In genomic region chrX:40267334-40268118, GRCh38 we compare ENCODE assay signal across 1 cellular context.
TF ChIP-seq lines count a peak whose summit lies in the region.

No MANE protein-coding gene starts in this region.

TF ChIP-seq in K562, 482 proteins besides CTCF, POLR2A, EP300 and RAD21 (continued from another document):
- no peak for TF ChIP-seq ZNF518B (CRISPR knock-in tag; IDR thresholded peaks at IDR 0.05)
- peak; percentile 43; the same call in 1 of the 2 replicates for TF ChIP-seq POLR2G (IDR thresholded peaks at IDR 0.05; ENCODE audit: low read depth, low read length)
- 0 out of 2 replicates have a peak, but pooled peaks have one; percentile 15 for TF ChIP-seq FOSL1 (tag; conservative IDR thresholded peaks at IDR 0.05)
- TF ChIP-seq SIX5 (IDR thresholded peaks at IDR 0.05; ENCODE audit: borderline replicate concordance in 1 of 2, insufficient read depth in 1 of 2, low read depth in 1 of 2, low read length in 2 of 2), result no peak
- peak; percentile 81; the same call in 1 of the 2 replicates for TF ChIP-seq TFAP4 (CRISPR knock-in tag; IDR thresholded peaks at IDR 0.05; ENCODE audit: borderline replicate concordance)
- TF ChIP-seq TCF7 (IDR thresholded peaks at IDR 0.05; ENCODE audit: borderline replicate concordance), result no peak
- TF ChIP-seq MLX (CRISPR knock-in tag; conservative IDR thresholded peaks at IDR 0.05), result no peak
- TF ChIP-seq RBFOX2 (IDR thresholded peaks at IDR 0.05; ENCODE audit: low read depth, low read length), result peak; percentile 61
- TF ChIP-seq RBM17 (IDR thresholded peaks at IDR 0.05; ENCODE audit: borderline replicate concordance, low read depth, low read length), result no peak
- no peak for TF ChIP-seq ZNF3 (CRISPR knock-in tag; IDR thresholded peaks at IDR 0.05)
- TF ChIP-seq HNRNPL (IDR thresholded peaks at IDR 0.05; ENCODE audit: low read depth, low read length), result no peak
- TF ChIP-seq IFI16 (CRISPR knock-in tag; IDR thresholded peaks at IDR 0.05), result no peak
- TF ChIP-seq HMGXB4 (CRISPR knock-in tag; IDR thresholded peaks at IDR 0.05), result no peak
- TF ChIP-seq RAD51 (IDR thresholded peaks at IDR 0.05; ENCODE audit: borderline replicate concordance, low read depth), result no peak
- no peak for TF ChIP-seq CCAR2 (IDR thresholded peaks at IDR 0.05; ENCODE audit: low read depth, low read length)
- TF ChIP-seq NCOA4 (IDR thresholded peaks at IDR 0.05; ENCODE audit: partially characterized antibody), result no peak
- peak in 1 of 2 experiments; percentile 5 for TF ChIP-seq E2F6 (IDR thresholded peaks at IDR 0.05; ENCODE audit: borderline replicate concordance in 1 of 2, extremely low read depth in 1 of 2, insufficient read depth in 1 of 2, insufficient read length in 1 of 2, low read depth in 1 of 2, low read length in 1 of 2, poor library complexity in 1 of 2, severe bottlenecking in 1 of 2)
- TF ChIP-seq NONO (IDR thresholded peaks at IDR 0.05; ENCODE audit: low read depth in 2 of 2, low read length in 1 of 2), result no peak
- no peak for TF ChIP-seq JUND (IDR thresholded peaks at IDR 0.05; ENCODE audit: borderline replicate concordance, low read depth, low read length)
- no peak for TF ChIP-seq JUND (tag; IDR thresholded peaks at IDR 0.05; ENCODE audit: borderline replicate concordance, low read depth, low read length)
- TF ChIP-seq SMARCB1 (IDR thresholded peaks at IDR 0.05; ENCODE audit: insufficient read length, low read depth), result no peak
- no peak for TF ChIP-seq TSHZ1 (CRISPR knock-in tag; IDR thresholded peaks at IDR 0.05)
- no peak for TF ChIP-seq CBX1 (IDR thresholded peaks at IDR 0.05; ENCODE audit: low read depth)
- TF ChIP-seq ZFX (CRISPR knock-in tag; IDR thresholded peaks at IDR 0.05), result peak; percentile 4; the same call in 1 of the 2 replicates
- peak; percentile 58; the same call in 1 of the 2 replicates for TF ChIP-seq SPI1 (IDR thresholded peaks at IDR 0.05; ENCODE audit: borderline replicate concordance, low read depth, low read length)
- no peak for TF ChIP-seq HEY1 (CRISPR knock-in tag; IDR thresholded peaks at IDR 0.05; ENCODE audit: borderline replicate concordance)
